Comparison of ENCODE assay signal across 16 cellular contexts in the genomic region with DNA sequence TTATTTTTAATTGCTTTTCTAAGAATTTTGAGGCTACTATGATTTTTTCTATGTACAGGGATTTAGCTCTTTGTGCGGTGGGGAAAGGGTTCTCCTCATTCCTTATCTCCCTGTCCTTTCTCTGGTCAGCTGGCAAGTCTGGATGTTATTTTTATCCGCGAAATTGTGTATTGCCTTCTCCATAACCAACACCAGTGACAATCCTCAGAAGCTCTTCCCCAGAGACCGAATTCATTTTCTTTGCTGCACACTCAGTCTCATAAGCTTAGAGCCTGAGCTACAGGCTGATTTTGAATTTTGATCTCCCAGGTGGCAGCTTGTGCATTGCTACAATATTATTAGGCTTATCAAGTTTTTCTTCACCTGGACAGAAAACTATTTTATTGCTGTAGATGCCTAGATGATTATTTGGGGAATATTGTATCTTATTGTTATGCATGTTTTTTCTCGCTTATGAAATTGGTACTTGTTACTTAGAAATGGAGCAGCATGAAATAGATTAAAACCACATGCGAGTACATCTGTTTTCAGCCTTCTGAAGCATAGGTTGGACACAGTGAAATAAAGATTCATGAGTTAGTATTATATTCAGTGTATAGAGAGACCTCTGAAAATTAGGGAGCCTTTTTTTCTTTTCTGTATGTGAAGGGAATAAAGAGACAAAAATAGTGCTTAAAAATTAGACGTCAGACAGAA. TPM values are rescaled to one million over a fixed set of nuclear protein-coding genes. Genes with fewer than 3 reads are reported as not detected.
DNase-seq lines count a peak whose midpoint lies in the region; ATAC-seq and TF ChIP-seq lines count a peak whose summit lies in the region.
"Had no signal": no experiment of that assay in that cellular context is flagged by ENCODE, and none has a peak within 500 bp of the region (broad histone marks: within the 10 kb centered on the region; RNA-seq: fewer than 3 reads in every experiment).

No MANE protein-coding gene starts in this region.

- H3K4me1 ChIP-seq in iPS-18a (ENCODE audit: control insufficient read depth, low read depth, low read length) (peaks cover 44% of the 10 kb centered on the region), thyroid gland (peaks cover 60 to 74% of the 10 kb centered on the region in 2 donors)

- H3K27ac ChIP-seq in iPS-18a (ENCODE audit: low read length), result peak overlapping the region; percentile 43
- H3K27ac ChIP-seq in thyroid gland, result peak overlapping the region; percentile 18 to 79 (median 26)
- H3K27ac ChIP-seq: vagina had no signal

- H3K36me3 Mint-ChIP-seq in brain, result peaks cover 21% of the 10 kb centered on the region
- H3K36me3 Mint-ChIP-seq: activated naive CD4-positive, alpha-beta T cell treated with anti-CD3 and anti-CD28 coated beads, Interleukin-2, amount 50 U/mL, for 72 hours; natural killer cell had no signal

- no peak overlapping the region for H3K9ac ChIP-seq in iPS-18a (ENCODE audit: low read length)

- H3K27me3 ChIP-seq in iPS-18a (ENCODE audit: control insufficient read depth, insufficient read depth, low read length), result no peaks in the 10 kb centered on the region
- no peaks in the 10 kb centered on the region for H3K27me3 ChIP-seq in thyroid gland
- H3K27me3 ChIP-seq: vagina had no signal

- H3K9me3 ChIP-seq in iPS-18a (ENCODE audit: control insufficient read depth, low read depth, low read length) (no peaks in the 10 kb centered on the region), thyroid gland (no peaks in the 10 kb centered on the region)
- H3K9me3 ChIP-seq: Caco-2, vagina had no signal

- intact Hi-C loops in Right ventricle myocardium inferior (cut with DNase I), result no loop called here
- intact Hi-C loops in cardiac septum (cut with DNase I), result no loop called here
- intact Hi-C loops in thyroid gland (cut with DNase I), result no loop called here

- peaks cover 18% of the 10 kb centered on the region for H3K4me1 Mint-ChIP-seq in brain
- H3K4me1 Mint-ChIP-seq: activated CD4-positive, alpha-beta T cell treated with anti-CD3 and anti-CD28 coated beads for 36 hours; natural killer cell had no signal

- no peaks in the 10 kb centered on the region for H3K27me3 Mint-ChIP-seq in brain
- H3K27me3 Mint-ChIP-seq: activated CD4-positive, alpha-beta T cell treated with anti-CD3 and anti-CD28 coated beads for 36 hours had no signal

- DNase-seq in Right ventricle myocardium inferior (ENCODE audit: missing footprints) (no peak), cardiac septum (ENCODE audit: low spot score) (no peak), thyroid gland (no peak), medulla oblongata (ENCODE audit: extremely low spot score) (no peak), NCI-H1417 (lab: John Stamatoyannopoulos, UW) (no peak), epidermal melanocyte (ENCODE audit: insufficient read length, low spot score) (no peak)
- DNase-seq: activated CD4-positive, alpha-beta T cell treated with anti-CD3 and anti-CD28 coated beads for 36 hours; Caco-2; KG1; natural killer cell; NCI-H1105 treated with DMSO at 0.1 percent for 48 hours had no signal

- H3K9me3 Mint-ChIP-seq in brain, result peaks cover 0 to 2% (median 0%) of the 10 kb centered on the region in 5 experiments
- H3K9me3 Mint-ChIP-seq: activated naive CD4-positive, alpha-beta T cell treated with anti-CD3 and anti-CD28 coated beads, Interleukin-2, amount 50 U/mL, for 72 hours; natural killer cell; T-helper 2 cell treated with Interferon-gamma antibody and Interleukin-4, amounts not matched to agents 5 μg/mL and 100 μg/mL, for 36 hours had no signal

- 77 to 80% methylated on average over 7 of the region's 7 CpGs for WGBS in thyroid gland, 2 donors

- TF ChIP-seq CTCF in brain (conservative IDR thresholded peaks at IDR 0.05) (no peak), thyroid gland (IDR thresholded peaks at IDR 0.05) (no peak)

- H3K4me3 ChIP-seq in iPS-18a (ENCODE audit: low read length) (no peak overlapping the region), thyroid gland (replicated peaks in 1 of 3) (no peak overlapping the region)
- H3K4me3 ChIP-seq: vagina had no signal

- TF ChIP-seq POLR2A in thyroid gland (IDR thresholded peaks at IDR 0.05), result no peak

- ATAC-seq in Right ventricle myocardium inferior, result peak; percentile 40
- ATAC-seq: activated CD4-positive, alpha-beta T cell treated with anti-CD3 and anti-CD28 coated beads for 36 hours; activated naive CD4-positive, alpha-beta T cell treated with anti-CD3 and anti-CD28 coated beads, Interleukin-2, amount 50 U/mL, for 72 hours; natural killer cell had no signal

- H3K36me3 ChIP-seq in iPS-18a (ENCODE audit: control insufficient read depth, low read depth, low read length) (no peaks in the 10 kb centered on the region), thyroid gland (no peaks in the 10 kb centered on the region)

- peak overlapping the region; percentile 1 to 70 (median 36) for H3K4me3 Mint-ChIP-seq in brain
- H3K4me3 Mint-ChIP-seq: activated CD4-positive, alpha-beta T cell treated with anti-CD3 and anti-CD28 coated beads for 36 hours; natural killer cell; T-helper 2 cell treated with Interferon-gamma antibody and Interleukin-4, amounts not matched to agents 5 μg/mL and 100 μg/mL, for 36 hours had no signal

- H3K27ac Mint-ChIP-seq in brain, result peak overlapping the region; percentile 46 to 92 (median 83)
- H3K27ac Mint-ChIP-seq: activated CD4-positive, alpha-beta T cell treated with anti-CD3 and anti-CD28 coated beads for 36 hours; activated naive CD4-positive, alpha-beta T cell treated with anti-CD3 and anti-CD28 coated beads, Interleukin-2, amount 50 U/mL, for 72 hours; T-helper 2 cell treated with Interferon-gamma antibody and Interleukin-4, amounts not matched to agents 5 μg/mL and 100 μg/mL, for 36 hours had no signal

RNA-seq across cellular contexts. Expression of a gene that starts 27.3 kb away (rescaled TPM):
- total RNA-seq in Right ventricle myocardium inferior (116 TPM), cardiac septum (187 TPM), thyroid gland (10 to 100 TPM; 51.5 to 69.5 (median 66.1) TPM)
- 9.2 TPM for polyA plus RNA-seq in brain (ENCODE audit: insufficient read depth, low read depth, low replicate concordance)
